19 cellular contexts compared by ENCODE assay signal in the genomic region with DNA sequence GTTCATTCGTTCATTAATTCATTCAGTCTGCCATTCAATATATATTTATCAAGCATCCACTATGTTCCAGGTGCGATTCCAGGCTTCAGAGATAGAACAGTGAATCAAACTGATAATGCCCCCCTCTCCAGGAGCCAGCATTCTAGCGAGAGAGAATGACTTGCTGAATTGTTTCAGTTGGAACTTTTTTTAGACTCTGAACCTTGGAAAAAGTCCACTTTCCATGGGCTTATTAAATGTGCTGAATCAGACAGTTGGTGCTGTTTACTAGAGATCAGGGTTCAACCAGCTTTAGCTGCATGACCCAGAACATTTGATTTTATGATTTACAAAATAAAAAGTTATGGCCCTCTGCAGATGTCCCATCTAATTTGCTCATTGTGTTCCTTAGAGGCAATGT.
A peak's percentile ranks its signal among the peaks of the same experiment; 100 is the strongest.
DNase-seq lines count a peak whose midpoint lies in the region; ATAC-seq and TF ChIP-seq lines count a peak whose summit lies in the region.
"Had no signal": no experiment of that assay in that cellular context is flagged by ENCODE, and none has a peak within 500 bp of the region (broad histone marks: within the 10 kb centered on the region; RNA-seq: fewer than 3 reads in every experiment).

No MANE protein-coding gene starts in this region.

- H3K36me3 Mint-ChIP-seq in CD14-positive monocyte: no peaks in the 10 kb centered on the region
- H3K36me3 Mint-ChIP-seq: activated naive CD8-positive, alpha-beta T cell treated with anti-CD3 and anti-CD28 coated beads for 36 hours; stimulated activated memory B cell treated with anti-CD40 and anti-IgM and Interleukin-4, amounts not matched to agents 10 μg/mL and 1 μg/mL and 100 μg/mL, for 72 hours had no signal

- peaks cover 0 to 1% (median 0%) of the 10 kb centered on the region in 7 donors for H3K9me3 Mint-ChIP-seq in CD14-positive monocyte
- H3K9me3 Mint-ChIP-seq: activated CD4-positive, alpha-beta T cell treated with anti-CD3 and anti-CD28 coated beads, Interleukin-2, amount 10 ng/mL, durations not matched to agents 7 days and 5 days; activated naive CD8-positive, alpha-beta T cell treated with anti-CD3 and anti-CD28 coated beads for 36 hours; HFFc6 had no signal

- TF ChIP-seq CTCF in coronary artery (IDR thresholded peaks at IDR 0.05) (no peak), sigmoid colon (IDR thresholded peaks at IDR 0.05) (no peak), CD14-positive monocyte (IDR thresholded peaks at IDR 0.05) (no peak)

- H3K27me3 ChIP-seq in sigmoid colon: no peaks in the 10 kb centered on the region

- TF ChIP-seq POLR2A in sigmoid colon (IDR thresholded peaks at IDR 0.05): no peak

- DNase-seq in GM04504 (ENCODE audit: low read depth) (peak; percentile 21), coronary artery (ENCODE audit: low spot score) (no peak), left lobe of liver (ENCODE audit: low spot score) (no peak), sigmoid colon (no peak), NCI-H1105 treated with DMSO at 0.1 percent for 48 hours (lab: John Stamatoyannopoulos, UW) (no peak), CD14-positive monocyte (ENCODE audit: low spot score) (no peak)
- DNase-seq in stimulated activated CD4-positive, alpha-beta T cell treated with anti-CD3 and anti-CD28 coated beads, Interleukin-2, amount 100 ng/mL, for 24 hours: no peak
- DNase-seq: activated CD4-positive, alpha-beta T cell treated with anti-CD3 and anti-CD28 coated beads, Interleukin-2, amount 10 ng/mL, durations not matched to agents 7 days and 5 days; activated naive CD8-positive, alpha-beta T cell treated with anti-CD3 and anti-CD28 coated beads for 36 hours; activated T-cell treated with anti-CD3 and anti-CD28 coated beads, Interleukin-2, amount 50 U/mL, for 1 hour; central memory CD4-positive, alpha-beta T cell; HFFc6; midbrain; NCI-H2029 treated with DMSO at 0.1 percent for 48 hours; NCI-H526 treated with DMSO at 0.1 percent for 48 hours; nucleus accumbens; PC-9 had no signal

- peaks cover 0 to 22% (median 15%) of the 10 kb centered on the region in 4 donors for H3K4me1 ChIP-seq in sigmoid colon

- ATAC-seq in left lobe of liver: peak; percentile 81
- ATAC-seq in HG03159 (IDR thresholded peaks at IDR 0.05; ENCODE audit: unreplicated experiment): no peak
- ATAC-seq: stimulated activated memory B cell treated with anti-CD40 and anti-IgM and Interleukin-4, amounts not matched to agents 10 μg/mL and 1 μg/mL and 100 μg/mL, for 72 hours had no signal

- H3K4me3 ChIP-seq in coronary artery: no peak overlapping the region
- H3K4me3 ChIP-seq in sigmoid colon: no peak overlapping the region
- H3K4me3 ChIP-seq: PC-9 had no signal

- intact Hi-C loops in sigmoid colon (cut with DNase I) (no loop called here), CD14-positive monocyte (cut with micrococcal nuclease) (no loop called here)

- peaks cover 1 to 6% (median 3%) of the 10 kb centered on the region in 3 donors for H3K27me3 Mint-ChIP-seq in CD14-positive monocyte (ENCODE audit: low read depth in 3 of 3)
- H3K27me3 Mint-ChIP-seq: activated naive CD8-positive, alpha-beta T cell treated with anti-CD3 and anti-CD28 coated beads for 36 hours; stimulated activated memory B cell treated with anti-CD40 and anti-IgM and Interleukin-4, amounts not matched to agents 10 μg/mL and 1 μg/mL and 100 μg/mL, for 72 hours had no signal

- no peaks in the 10 kb centered on the region for H3K9me3 ChIP-seq in sigmoid colon

- H3K27ac Mint-ChIP-seq in CD14-positive monocyte: no peak overlapping the region
- H3K27ac Mint-ChIP-seq: activated CD4-positive, alpha-beta T cell treated with anti-CD3 and anti-CD28 coated beads, Interleukin-2, amount 10 ng/mL, durations not matched to agents 7 days and 5 days; activated naive CD8-positive, alpha-beta T cell treated with anti-CD3 and anti-CD28 coated beads for 36 hours; HFFc6; stimulated activated memory B cell treated with anti-CD40 and anti-IgM and Interleukin-4, amounts not matched to agents 10 μg/mL and 1 μg/mL and 100 μg/mL, for 72 hours had no signal

- TF ChIP-seq EP300 in sigmoid colon (IDR thresholded peaks at IDR 0.05): no peak

- peak overlapping the region; percentile 64 to 85 for H3K27ac ChIP-seq in coronary artery
- H3K27ac ChIP-seq in sigmoid colon: peak overlapping the region; percentile 44 to 84 (median 58)

- no peaks in the 10 kb centered on the region for H3K36me3 ChIP-seq in sigmoid colon

- no peaks in the 10 kb centered on the region for H3K4me1 Mint-ChIP-seq in CD14-positive monocyte
- H3K4me1 Mint-ChIP-seq: activated naive CD8-positive, alpha-beta T cell treated with anti-CD3 and anti-CD28 coated beads for 36 hours; stimulated activated memory B cell treated with anti-CD40 and anti-IgM and Interleukin-4, amounts not matched to agents 10 μg/mL and 1 μg/mL and 100 μg/mL, for 72 hours had no signal

- no peak overlapping the region for H3K4me3 Mint-ChIP-seq in CD14-positive monocyte
- H3K4me3 Mint-ChIP-seq: activated CD4-positive, alpha-beta T cell treated with anti-CD3 and anti-CD28 coated beads, Interleukin-2, amount 10 ng/mL, durations not matched to agents 7 days and 5 days; activated naive CD8-positive, alpha-beta T cell treated with anti-CD3 and anti-CD28 coated beads for 36 hours; HFFc6; stimulated activated memory B cell treated with anti-CD40 and anti-IgM and Interleukin-4, amounts not matched to agents 10 μg/mL and 1 μg/mL and 100 μg/mL, for 72 hours had no signal

- WGBS in sigmoid colon, 2 donors: 14 to 55% methylated on average over 3 of the region's 3 CpGs
